In genomic region chr6:37877373-37878149, GRCh38 we compare ENCODE assay signal across 15 cellular contexts. TPM values are rescaled to one million over a fixed set of nuclear protein-coding genes. Genes with fewer than 3 reads are reported as not detected.
DNase-seq lines count a peak whose midpoint lies in the region; ATAC-seq and TF ChIP-seq lines count a peak whose summit lies in the region.
"Had no signal": no experiment of that assay in that cellular context is flagged by ENCODE, and none has a peak within 500 bp of the region (broad histone marks: within the 10 kb centered on the region; RNA-seq: fewer than 3 reads in every experiment).

No MANE protein-coding gene starts in this region.

- H3K9me3 Mint-ChIP-seq in natural killer cell = no peaks in the 10 kb centered on the region
- no peaks in the 10 kb centered on the region for H3K9me3 Mint-ChIP-seq in natural killer cell treated with Interleukin-12 subunit alpha and Interleukin-12 subunit beta and Interleukin-15 and Interleukin-18, amount 100 ng/mL, for 72 hours
- H3K9me3 Mint-ChIP-seq in central memory CD8-positive, alpha-beta T cell = no peaks in the 10 kb centered on the region
- H3K9me3 Mint-ChIP-seq: activated naive CD4-positive, alpha-beta T cell treated with anti-CD3 and anti-CD28 coated beads, Interleukin-2, amount 50 U/mL, for 72 hours had no signal

- no peaks in the 10 kb centered on the region for H3K36me3 ChIP-seq in left lung
- no peaks in the 10 kb centered on the region for H3K36me3 ChIP-seq in testis (ENCODE audit: low read depth, missing control alignments)
- H3K36me3 ChIP-seq: lower lobe of right lung had no signal

- TF ChIP-seq CTCF in natural killer cell (IDR thresholded peaks at IDR 0.05) (no peak), left lung (IDR thresholded peaks at IDR 0.05) (no peak), testis (IDR thresholded peaks at IDR 0.05) (no peak)

- 80 to 82% methylated on average over 6 of the region's 6 CpGs for WGBS in testis, 2 donors

- peak overlapping the region; percentile 44 to 47 for H3K27ac Mint-ChIP-seq in natural killer cell
- H3K27ac Mint-ChIP-seq in natural killer cell treated with Interleukin-12 subunit alpha and Interleukin-12 subunit beta and Interleukin-15 and Interleukin-18, amount 100 ng/mL, for 72 hours = peak overlapping the region in 1 of 2 donors; percentile 7
- H3K27ac Mint-ChIP-seq in central memory CD8-positive, alpha-beta T cell (ENCODE audit: low read depth) = peak overlapping the region; percentile 8
- H3K27ac Mint-ChIP-seq: activated CD8-positive, alpha-beta memory T cell treated with anti-CD3 and anti-CD28 coated beads, Interleukin-2, amount 10 ng/mL, durations not matched to agents 7 days and 5 days had no signal

- peaks cover 76 to 79% of the 10 kb centered on the region in 2 donors for H3K4me1 Mint-ChIP-seq in natural killer cell
- H3K4me1 Mint-ChIP-seq in natural killer cell treated with Interleukin-12 subunit alpha and Interleukin-12 subunit beta and Interleukin-15 and Interleukin-18, amount 100 ng/mL, for 72 hours (ENCODE audit: low read depth in 2 of 2) = peaks cover 60 to 70% of the 10 kb centered on the region in 2 donors
- H3K4me1 Mint-ChIP-seq in central memory CD8-positive, alpha-beta T cell = peaks cover 72% of the 10 kb centered on the region

- no peaks in the 10 kb centered on the region for H3K36me3 Mint-ChIP-seq in natural killer cell
- no peaks in the 10 kb centered on the region for H3K36me3 Mint-ChIP-seq in natural killer cell treated with Interleukin-12 subunit alpha and Interleukin-12 subunit beta and Interleukin-15 and Interleukin-18, amount 100 ng/mL, for 72 hours
- peaks cover 12% of the 10 kb centered on the region for H3K36me3 Mint-ChIP-seq in central memory CD8-positive, alpha-beta T cell (ENCODE audit: insufficient read depth)

- DNase-seq in natural killer cell (no peak), left lung (no peak), NCI-H146 treated with DMSO at 0.1 percent for 48 hours (lab: John Stamatoyannopoulos, UW; ENCODE audit: unreplicated experiment) (no peak), testis (no peak), epidermal melanocyte (ENCODE audit: insufficient read length, low spot score) (no peak), DMS153 treated with DMSO at 0.1 percent for 48 hours (lab: John Stamatoyannopoulos, UW; ENCODE audit: unreplicated experiment) (no peak)
- DNase-seq in natural killer cell treated with Interleukin-12 subunit alpha and Interleukin-12 subunit beta and Interleukin-15 and Interleukin-18, amount 100 ng/mL, for 72 hours (ENCODE audit: low spot score) = no peak
- DNase-seq in central memory CD8-positive, alpha-beta T cell (ENCODE audit: low spot score in 2 of 2) = no peak
- DNase-seq: activated CD8-positive, alpha-beta memory T cell treated with anti-CD3 and anti-CD28 coated beads, Interleukin-2, amount 10 ng/mL, durations not matched to agents 7 days and 5 days; central memory CD4-positive, alpha-beta T cell; lower lobe of right lung; NCI-H1694 treated with DMSO at 0.1 percent for 48 hours; NCI-H510A treated with DMSO at 0.1 percent for 48 hours; PC-9 had no signal

- H3K9me3 ChIP-seq in left lung (no peaks in the 10 kb centered on the region), testis (no peaks in the 10 kb centered on the region)
- H3K9me3 ChIP-seq: lower lobe of right lung had no signal

- H3K27ac ChIP-seq in left lung = no peak overlapping the region
- H3K27ac ChIP-seq in testis = no peak overlapping the region
- H3K27ac ChIP-seq: lower lobe of right lung, PC-9 had no signal

- no peaks in the 10 kb centered on the region for H3K27me3 Mint-ChIP-seq in natural killer cell (ENCODE audit: low read depth in 2 of 2)
- no peaks in the 10 kb centered on the region for H3K27me3 Mint-ChIP-seq in natural killer cell treated with Interleukin-12 subunit alpha and Interleukin-12 subunit beta and Interleukin-15 and Interleukin-18, amount 100 ng/mL, for 72 hours
- no peaks in the 10 kb centered on the region for H3K27me3 Mint-ChIP-seq in central memory CD8-positive, alpha-beta T cell
- H3K27me3 Mint-ChIP-seq: activated CD8-positive, alpha-beta memory T cell treated with anti-CD3 and anti-CD28 coated beads, Interleukin-2, amount 10 ng/mL, durations not matched to agents 7 days and 5 days had no signal

- no peak for TF ChIP-seq POLR2A in testis (IDR thresholded peaks at IDR 0.05)

- peak; percentile 31 to 54 (median 54) for ATAC-seq in natural killer cell
- no peak for ATAC-seq in natural killer cell treated with Interleukin-12 subunit alpha and Interleukin-12 subunit beta and Interleukin-15 and Interleukin-18, amount 100 ng/mL, for 72 hours
- ATAC-seq in central memory CD8-positive, alpha-beta T cell (replicated peaks; ENCODE audit: extremely low read depth, poor library complexity, severe bottlenecking) = no peak
- ATAC-seq in left lung = peak; percentile 31
- ATAC-seq: activated CD8-positive, alpha-beta memory T cell treated with anti-CD3 and anti-CD28 coated beads, Interleukin-2, amount 10 ng/mL, durations not matched to agents 7 days and 5 days had no signal

- H3K4me3 ChIP-seq in left lung = no peak overlapping the region
- H3K4me3 ChIP-seq in testis = no peak overlapping the region
- H3K4me3 ChIP-seq: lower lobe of right lung, PC-9 had no signal

- H3K4me1 ChIP-seq in left lung (peaks cover 3 to 44% of the 10 kb centered on the region in 2 donors), testis (peaks cover 11% of the 10 kb centered on the region)

- intact Hi-C loops in natural killer cell (cut with micrococcal nuclease) (no loop called here), left lung (cut with DNase I) (no loop called here), testis (cut with DNase I; ENCODE audit: low total_unique reads) (no loop called here)

- H3K27me3 ChIP-seq in left lung (no peaks in the 10 kb centered on the region), testis (no peaks in the 10 kb centered on the region)

- peak overlapping the region; percentile 1 for H3K4me3 Mint-ChIP-seq in natural killer cell
- no peak overlapping the region for H3K4me3 Mint-ChIP-seq in natural killer cell treated with Interleukin-12 subunit alpha and Interleukin-12 subunit beta and Interleukin-15 and Interleukin-18, amount 100 ng/mL, for 72 hours
- H3K4me3 Mint-ChIP-seq in central memory CD8-positive, alpha-beta T cell = no peak overlapping the region
- H3K4me3 Mint-ChIP-seq: activated CD8-positive, alpha-beta memory T cell treated with anti-CD3 and anti-CD28 coated beads, Interleukin-2, amount 10 ng/mL, durations not matched to agents 7 days and 5 days had no signal

RNA-seq across cellular contexts. Expression of gene ZFAND3, which starts 58.0 kb away (rescaled TPM):
- total RNA-seq in natural killer cell = 10 to 100 TPM; 87.7 to 97.4 (median 90.1) TPM
- total RNA-seq in natural killer cell treated with Interleukin-12 subunit alpha and Interleukin-12 subunit beta and Interleukin-15 and Interleukin-18, amount 100 ng/mL, for 72 hours = 100 to 1,000 TPM in 1 of 2 donors, 10 to 100 TPM in 1; 51.0 to 100 TPM
- total RNA-seq in left lung = 10 to 100 TPM; 65.9 TPM
- total RNA-seq in testis = 100 to 1,000 TPM; 104 to 109 TPM
- polyA plus RNA-seq in testis (ENCODE audit: insufficient read depth, low read depth, low replicate concordance) = 329 TPM

Comparison
In these comparisons a context has a peak if more than half of its experiments do, and no peak if none do; other contexts are left out.
1. ATAC-seq: peak in natural killer cell (3 of 3) and left lung (single experiment); none in natural killer cell treated with Interleukin-12 subunit alpha and Interleukin-12 subunit beta and Interleukin-15 and Interleukin-18, amount 100 ng/mL, for 72 hours (0 of 2) and central memory CD8-positive, alpha-beta T cell (single experiment).